ENCODE assay signal across 9 cellular contexts in the genomic region with DNA sequence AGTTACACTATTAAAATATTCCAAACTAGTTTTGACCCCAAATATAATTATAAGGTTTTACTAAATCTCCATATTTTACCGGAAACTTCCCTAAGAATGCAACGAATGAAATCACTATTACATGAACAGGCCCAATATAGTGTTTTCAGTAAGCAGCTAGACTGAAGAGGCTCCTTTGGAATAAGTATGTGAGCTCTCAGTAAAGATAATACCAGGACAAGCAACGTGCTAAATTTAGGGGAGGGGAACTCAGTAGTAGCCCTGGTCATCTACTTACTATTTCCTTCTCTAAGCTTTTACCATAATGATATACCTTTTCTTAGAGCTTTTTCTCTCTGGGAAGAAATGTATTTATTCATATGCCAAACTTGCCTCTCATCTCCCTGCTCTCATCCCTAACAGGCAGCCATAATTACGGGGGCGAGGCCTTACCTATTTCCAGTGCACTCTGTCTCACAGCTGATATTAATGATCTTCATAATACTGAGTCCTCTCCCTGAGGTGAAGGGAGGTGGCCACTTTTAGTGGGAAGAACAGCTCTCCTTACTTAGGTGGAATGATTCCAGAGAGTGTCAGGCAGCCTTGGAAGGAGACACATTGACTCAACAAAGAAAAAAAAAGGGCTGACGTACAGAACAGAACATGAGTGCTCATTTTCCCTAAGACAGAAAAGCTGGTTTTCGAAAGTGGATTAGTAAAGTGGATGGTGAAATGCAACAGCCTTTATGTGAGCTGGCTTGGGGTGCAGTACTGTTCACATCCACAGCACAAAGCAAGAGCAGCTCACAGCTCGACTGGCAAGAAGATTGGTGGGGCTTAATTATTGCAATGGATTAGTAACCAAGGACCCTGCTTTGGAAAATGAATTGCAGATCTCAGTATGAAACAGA.
DNase-seq lines count a peak whose midpoint lies in the region; ATAC-seq and TF ChIP-seq lines count a peak whose summit lies in the region.
"Had no signal": no experiment of that assay in that cellular context is flagged by ENCODE, and none has a peak within 500 bp of the region (broad histone marks: within the 10 kb centered on the region; RNA-seq: fewer than 3 reads in every experiment).

No MANE protein-coding gene starts in this region.

- no peaks in the 10 kb centered on the region for H3K36me3 ChIP-seq in thyroid gland

- H3K27me3 ChIP-seq in thyroid gland: no peaks in the 10 kb centered on the region

- H3K4me3 ChIP-seq in thyroid gland (replicated peaks in 1 of 3): no peak overlapping the region

- intact Hi-C loops in left ventricle myocardium superior (cut with micrococcal nuclease) (no loop called here), thyroid gland (cut with DNase I) (no loop called here)

- H3K4me1 ChIP-seq in thyroid gland: peaks cover 47 to 65% of the 10 kb centered on the region in 2 donors

- 53 to 57% methylated on average over 8 of the region's 8 CpGs for WGBS in thyroid gland, 2 donors

- H3K9me3 ChIP-seq in thyroid gland: no peaks in the 10 kb centered on the region

- no peak for TF ChIP-seq POLR2A in thyroid gland (IDR thresholded peaks at IDR 0.05)

- peak overlapping the region; percentile 7 to 67 (median 60) for H3K27ac ChIP-seq in thyroid gland

- ATAC-seq in left ventricle myocardium superior (peak; percentile 61), HG02970 (IDR thresholded peaks at IDR 0.05; ENCODE audit: low FRiP score, unreplicated experiment) (no peak)

- DNase-seq in NCI-H1694 treated with DMSO at 0.1 percent for 48 hours (lab: John Stamatoyannopoulos, UW) (peak; percentile 3), NCI-H1694 (lab: John Stamatoyannopoulos, UW) (no peak), amniotic epithelial cell (ENCODE audit: low read depth) (peak; percentile 97), left ventricle myocardium superior (no peak), thyroid gland (peak in 1 of 2 donors; percentile 34), pons (ENCODE audit: low spot score) (no peak)
- DNase-seq in activated CD4-positive, CD25-positive, alpha-beta regulatory T cell treated with anti-CD3 and anti-CD28 coated beads, Interleukin-2, amount 50 U/mL, for 72 hours: no peak
- DNase-seq: NCI-H510A had no signal

- peak in 4 of 6 experiments; percentile 30 to 52 (median 43) for TF ChIP-seq CTCF in thyroid gland (IDR thresholded peaks at IDR 0.05)

Comparison
In these comparisons a context has a peak if more than half of its experiments do, and no peak if none do; other contexts are left out.
1. DNase-seq: peak in NCI-H1694 treated with DMSO at 0.1 percent for 48 hours (single experiment) and amniotic epithelial cell (single experiment); none in NCI-H1694 (single experiment), left ventricle myocardium superior (single experiment), pons (single experiment) and activated CD4-positive, CD25-positive, alpha-beta regulatory T cell treated with anti-CD3 and anti-CD28 coated beads, Interleukin-2, amount 50 U/mL, for 72 hours (single experiment).